ENCODE assay signal across 8 cellular contexts in the genomic region with DNA sequence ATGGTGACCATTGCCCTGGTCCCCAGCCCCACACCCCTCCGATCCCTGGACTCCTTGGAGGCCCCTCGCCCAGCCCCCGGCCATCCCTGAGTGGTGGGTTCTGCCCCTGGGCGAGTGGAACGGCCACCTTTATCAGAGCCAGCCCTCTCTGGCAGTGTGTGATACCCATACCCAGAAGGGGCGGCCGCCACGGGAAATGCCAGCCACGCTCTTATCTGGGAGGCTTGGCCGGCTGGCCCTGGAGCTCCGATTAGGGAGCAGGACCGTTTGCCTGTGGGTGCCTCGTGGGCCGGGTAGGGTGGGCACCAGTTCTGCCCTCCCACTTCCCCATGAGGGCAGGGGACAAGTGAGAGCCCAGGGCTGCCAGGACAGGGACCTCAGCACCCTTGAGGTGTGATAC.
"Had no signal": no experiment of that assay in that cellular context is flagged by ENCODE, and none has a peak within 500 bp of the region (broad histone marks: within the 10 kb centered on the region; RNA-seq: fewer than 3 reads in every experiment).

No MANE protein-coding gene starts in this region.

- H3K4me3 ChIP-seq: GM23248, HAP-1 had no signal

- H3K27ac ChIP-seq: GM23248, HL-60 had no signal

- H3K36me3 ChIP-seq: HAP-1 had no signal

- H3K9ac ChIP-seq: GM23248 had no signal

- H3K9me3 ChIP-seq: HAP-1 had no signal

- ATAC-seq: HCT116 had no signal

- H2AFZ ChIP-seq: GM23248 had no signal

- DNase-seq: GM23248, GOT3, H7, HFFc6, KBM-7 had no signal

- H3K4me1 ChIP-seq: HAP-1 had no signal
